ENCODE assay signal across 2 cellular contexts in genomic region chr10:101351477-101351876, GRCh38.
TF ChIP-seq lines count a peak whose summit lies in the region.

No MANE protein-coding gene starts in this region.

TF ChIP-seq in HCT116, 20 proteins besides CTCF, POLR2A, EP300 and RAD21 (continued from another document):
- TF ChIP-seq EZH2 (IDR thresholded peaks at IDR 0.05), result no peak
- no peak for TF ChIP-seq SP1 (IDR thresholded peaks at IDR 0.05; ENCODE audit: low read depth)
- no peak for TF ChIP-seq SIN3A (IDR thresholded peaks at IDR 0.05; ENCODE audit: low read depth)
- no peak for TF ChIP-seq JUND (IDR thresholded peaks at IDR 0.05)
- TF ChIP-seq TCF7L2 (IDR thresholded peaks at IDR 0.05; ENCODE audit: borderline replicate concordance, extremely low read depth, insufficient read depth, insufficient read length), result no peak
- no peak for TF ChIP-seq FOSL1 (IDR thresholded peaks at IDR 0.05; ENCODE audit: low read depth)

TF ChIP-seq in neural cell, 6 proteins besides CTCF, POLR2A, EP300 and RAD21 (continued from another document):
- TF ChIP-seq REST (IDR thresholded peaks at IDR 0.05; ENCODE audit: borderline replicate concordance) (no peak), TAF1 (IDR thresholded peaks at IDR 0.05; ENCODE audit: low read depth) (no peak), POLR2AphosphoS5 (IDR thresholded peaks at IDR 0.05) (no peak)
